Comparison of ENCODE assay signal across 8 cellular contexts in genomic region chr14:92846162-92846897, GRCh38. TPM values are rescaled to one million over a fixed set of nuclear protein-coding genes. Genes with fewer than 3 reads are reported as not detected.
DNase-seq lines count a peak whose midpoint lies in the region; ATAC-seq and FAIRE-seq lines count a peak whose summit lies in the region.

No MANE protein-coding gene starts in this region.

- peaks cover 22% of the 10 kb centered on the region for H3K4me1 Mint-ChIP-seq in activated naive CD8-positive, alpha-beta T cell treated with anti-CD3 and anti-CD28 coated beads for 36 hours

- peaks cover 5% of the 10 kb centered on the region for H3K9me3 Mint-ChIP-seq in activated naive CD8-positive, alpha-beta T cell treated with anti-CD3 and anti-CD28 coated beads for 36 hours

- ATAC-seq in GM19467 (IDR thresholded peaks at IDR 0.05; ENCODE audit: unreplicated experiment), result peak; percentile 76
- ATAC-seq in HG03520 (IDR thresholded peaks at IDR 0.05; ENCODE audit: unreplicated experiment), result peak; percentile 92

- H3K27ac Mint-ChIP-seq in activated naive CD8-positive, alpha-beta T cell treated with anti-CD3 and anti-CD28 coated beads for 36 hours, result peak overlapping the region; percentile 42

- FAIRE-seq in frontal cortex (lab: Jason Lieb, UNC), result no peak

- H3K27me3 Mint-ChIP-seq in activated naive CD8-positive, alpha-beta T cell treated with anti-CD3 and anti-CD28 coated beads for 36 hours, result no peaks in the 10 kb centered on the region

- H3K4me3 Mint-ChIP-seq in activated naive CD8-positive, alpha-beta T cell treated with anti-CD3 and anti-CD28 coated beads for 36 hours, result no peak overlapping the region

- peak; percentile 65 for DNase-seq in GM03348 (ENCODE audit: low spot score)
- DNase-seq in activated naive CD8-positive, alpha-beta T cell treated with anti-CD3 and anti-CD28 coated beads for 36 hours, result peak; percentile 41
- peak; percentile 15 for DNase-seq in mucosa of gallbladder (ENCODE audit: low spot score)
- no peak for DNase-seq in frontal cortex (ENCODE audit: low spot score in 2 of 2)
- DNase-seq in NCI-H526 treated with DMSO at 0.1 percent for 48 hours (lab: John Stamatoyannopoulos, UW), result no peak
- no peak for DNase-seq in NCI-H774 (lab: John Stamatoyannopoulos, UW)

- H3K36me3 Mint-ChIP-seq in activated naive CD8-positive, alpha-beta T cell treated with anti-CD3 and anti-CD28 coated beads for 36 hours, result peaks cover 6% of the 10 kb centered on the region

RNA-seq across cellular contexts. Expression of gene GOLGA5, which starts 52.2 kb away (rescaled TPM):
- 10 to 100 TPM; 14.6 to 15.9 TPM for total RNA-seq in activated naive CD8-positive, alpha-beta T cell treated with anti-CD3 and anti-CD28 coated beads for 36 hours
- total RNA-seq in mucosa of gallbladder (35.2 TPM), frontal cortex (40.8 TPM)

Comparison
In these comparisons a context has a peak if more than half of its experiments do, and no peak if none do; other contexts are left out.
1. DNase-seq: peak in GM03348 (single experiment), activated naive CD8-positive, alpha-beta T cell treated with anti-CD3 and anti-CD28 coated beads for 36 hours (single experiment) and mucosa of gallbladder (single experiment); none in frontal cortex (0 of 2), NCI-H526 treated with DMSO at 0.1 percent for 48 hours (single experiment) and NCI-H774 (single experiment).